Comparison of ENCODE assay signal across 14 cellular contexts in genomic region chr12:11716794-11717532, GRCh38.
DNase-seq lines count a peak whose midpoint lies in the region; ATAC-seq, FAIRE-seq and TF ChIP-seq lines count a peak whose summit lies in the region.
"Had no signal": no experiment of that assay in that cellular context is flagged by ENCODE, and none has a peak within 500 bp of the region (broad histone marks: within the 10 kb centered on the region; RNA-seq: fewer than 3 reads in every experiment).

No MANE protein-coding gene starts in this region.

- H3K36me3 Mint-ChIP-seq in activated CD8-positive, alpha-beta T cell treated with anti-CD3 and anti-CD28 coated beads for 36 hours (ENCODE audit: low read depth), result peaks cover 14% of the 10 kb centered on the region

- no peaks in the 10 kb centered on the region for H3K27me3 Mint-ChIP-seq in activated CD8-positive, alpha-beta T cell treated with anti-CD3 and anti-CD28 coated beads for 36 hours

- no peak for TF ChIP-seq CTCF in foreskin fibroblast (IDR thresholded peaks at IDR 0.05; ENCODE audit: low read depth, low read length)
- no peak for TF ChIP-seq CTCF in activated CD8-positive, alpha-beta T cell treated with anti-CD3 and anti-CD28 coated beads for 36 hours (IDR thresholded peaks at IDR 0.05)
- no peak for TF ChIP-seq CTCF in coronary artery (IDR thresholded peaks at IDR 0.05)

- FAIRE-seq in RCC 7860 (lab: Jason Lieb, UNC), result no peak

- intact Hi-C loops in activated CD8-positive, alpha-beta T cell treated with anti-CD3 and anti-CD28 coated beads for 36 hours (cut with micrococcal nuclease), result no loop called here

- H3K9me3 Mint-ChIP-seq in activated CD8-positive, alpha-beta T cell treated with anti-CD3 and anti-CD28 coated beads for 36 hours, result no peaks in the 10 kb centered on the region
- H3K9me3 Mint-ChIP-seq: GM23338; immature natural killer cell; T-helper 1 cell treated with Interleukin-12 subunit alpha and Interleukin-12 subunit beta and Interleukin-4 antibody, amounts not matched to agents 30 μg/mL and 1 μg/mL, for 36 hours had no signal

- DNase-seq in DMS153 (lab: John Stamatoyannopoulos, UW), result peak; percentile 55
- DNase-seq in DMS153 treated with DMSO at 0.1 percent for 48 hours (lab: John Stamatoyannopoulos, UW; ENCODE audit: unreplicated experiment), result no peak
- DNase-seq in RCC 7860 (ENCODE audit: low spot score), result peak; percentile 54
- peak; percentile 72 to 75 for DNase-seq in foreskin fibroblast
- peak; percentile 32 for DNase-seq in retina
- DNase-seq in activated CD8-positive, alpha-beta memory T cell treated with anti-CD3 and anti-CD28 coated beads for 24 hours, result no peak
- DNase-seq in activated CD8-positive, alpha-beta T cell treated with anti-CD3 and anti-CD28 coated beads for 36 hours, result no peak
- no peak for DNase-seq in coronary artery (ENCODE audit: low spot score)
- DNase-seq: anterior cingulate cortex, immature natural killer cell, NCI-H774 had no signal

- no peak for ATAC-seq in activated CD8-positive, alpha-beta T cell treated with anti-CD3 and anti-CD28 coated beads for 36 hours
- ATAC-seq: GM23338 had no signal

- POLR2A ChIA-PET in activated CD8-positive, alpha-beta T cell treated with anti-CD3 and anti-CD28 coated beads for 36 hours (lab: Charles Lee), result interaction anchor here (0.7 to 1.1 kb wide), 2 partner anchors 10 to 1007 kb away, joined by 3 to 4 read pairs; no protein-coding TSS in a partner anchor

- CTCF ChIA-PET in activated CD8-positive, alpha-beta T cell treated with anti-CD3 and anti-CD28 coated beads for 36 hours (lab: Charles Lee), result interaction anchor here (2.2 kb wide), 1 partner anchor 14 kb away, joined by 6 read pairs; no protein-coding TSS in a partner anchor

- peaks cover 32% of the 10 kb centered on the region for H3K4me1 Mint-ChIP-seq in activated CD8-positive, alpha-beta T cell treated with anti-CD3 and anti-CD28 coated beads for 36 hours (ENCODE audit: low read depth)

- no peak overlapping the region for H3K27ac Mint-ChIP-seq in activated CD8-positive, alpha-beta T cell treated with anti-CD3 and anti-CD28 coated beads for 36 hours
- H3K27ac Mint-ChIP-seq: immature natural killer cell; T-helper 1 cell treated with Interleukin-12 subunit alpha and Interleukin-12 subunit beta and Interleukin-4 antibody, amounts not matched to agents 30 μg/mL and 1 μg/mL, for 36 hours had no signal

- no peak overlapping the region for H3K4me3 Mint-ChIP-seq in activated CD8-positive, alpha-beta T cell treated with anti-CD3 and anti-CD28 coated beads for 36 hours
- H3K4me3 Mint-ChIP-seq: GM23338; immature natural killer cell; T-helper 1 cell treated with Interleukin-12 subunit alpha and Interleukin-12 subunit beta and Interleukin-4 antibody, amounts not matched to agents 30 μg/mL and 1 μg/mL, for 36 hours had no signal

- H3K27ac ChIP-seq in coronary artery, result no peak overlapping the region
- H3K27ac ChIP-seq: 22Rv1 had no signal

- H3K4me3 ChIP-seq in foreskin fibroblast (ENCODE audit: low read depth in 1 of 2, low read length in 2 of 2) (no peak overlapping the region), coronary artery (no peak overlapping the region)
- H3K4me3 ChIP-seq: GM23338 had no signal

Comparison
In these comparisons a context has a peak if more than half of its experiments do, and no peak if none do; other contexts are left out.
1. DNase-seq: peak in DMS153 (single experiment), RCC 7860 (single experiment), foreskin fibroblast (2 of 2) and retina (single experiment); none in DMS153 treated with DMSO at 0.1 percent for 48 hours (single experiment), activated CD8-positive, alpha-beta memory T cell treated with anti-CD3 and anti-CD28 coated beads for 24 hours (single experiment), activated CD8-positive, alpha-beta T cell treated with anti-CD3 and anti-CD28 coated beads for 36 hours (single experiment) and coronary artery (single experiment).